In genomic region chr22:20553947-20554741, GRCh38 we compare ENCODE assay signal across 1 cellular context.
TF ChIP-seq lines count a peak whose summit lies in the region.

No MANE protein-coding gene starts in this region.

TF ChIP-seq in H1, 55 proteins besides CTCF, POLR2A, EP300 and RAD21:
- TF ChIP-seq TAF1 (IDR thresholded peaks at IDR 0.05; ENCODE audit: low read depth, low read length): no peak
- no peak for TF ChIP-seq SP4 (IDR thresholded peaks at IDR 0.05; ENCODE audit: low read length)
- TF ChIP-seq ASH2L (IDR thresholded peaks at IDR 0.05; ENCODE audit: low read length): no peak
- TF ChIP-seq MAX (IDR thresholded peaks at IDR 0.05): no peak
- TF ChIP-seq CBX8 (IDR thresholded peaks at IDR 0.05; ENCODE audit: borderline replicate concordance, low read depth, low read length): no peak
- TF ChIP-seq NRF1 (IDR thresholded peaks at IDR 0.05; ENCODE audit: low read depth, low read length): no peak
- TF ChIP-seq CREB1 (IDR thresholded peaks at IDR 0.05): no peak
- TF ChIP-seq GABPA (IDR thresholded peaks at IDR 0.05; ENCODE audit: borderline replicate concordance, insufficient read depth, low read length): no peak
- TF ChIP-seq JUND (IDR thresholded peaks at IDR 0.05; ENCODE audit: low read length): no peak
- TF ChIP-seq TCF12 (IDR thresholded peaks at IDR 0.05; ENCODE audit: low read depth, low read length): no peak
TF ChIP-seq in H1: peak in this region for 0.
